38 cellular contexts compared by ENCODE assay signal in genomic region chr1:63022319-63022718, GRCh38.
"Had no signal": no experiment of that assay in that cellular context is flagged by ENCODE, and none has a peak within 500 bp of the region (broad histone marks: within the 10 kb centered on the region; RNA-seq: fewer than 3 reads in every experiment).

No MANE protein-coding gene starts in this region.

- H3K36me3 ChIP-seq: ascending aorta, cardiac muscle cell had no signal

- H3K27ac Mint-ChIP-seq: activated CD4-positive, alpha-beta memory T cell treated with anti-CD3 and anti-CD28 coated beads, Interleukin-2, amount 10 ng/mL, durations not matched to agents 7 days and 5 days; activated CD4-positive, alpha-beta T cell treated with anti-CD3 and anti-CD28 coated beads for 36 hours; activated CD4-positive, alpha-beta T cell treated with anti-CD3 and anti-CD28 coated beads, Interleukin-2, amount 10 ng/mL, durations not matched to agents 7 days and 5 days; activated CD8-positive, alpha-beta memory T cell treated with anti-CD3 and anti-CD28 coated beads, Interleukin-2, amount 10 ng/mL, durations not matched to agents 7 days and 5 days; activated CD8-positive, alpha-beta T cell treated with anti-CD3 and anti-CD28 coated beads, Interleukin-2, amount 10 ng/mL, durations not matched to agents 7 days and 5 days; activated naive CD4-positive, alpha-beta T cell treated with anti-CD3 and anti-CD28 coated beads, Interleukin-2, amount 10 ng/mL, durations not matched to agents 7 days and 5 days; activated naive CD4-positive, alpha-beta T cell treated with anti-CD3 and anti-CD28 coated beads, Interleukin-2, amount 50 U/mL, for 24 hours; activated naive CD8-positive, alpha-beta T cell; activated naive CD8-positive, alpha-beta T cell treated with anti-CD3 and anti-CD28 coated beads, Interleukin-2, amount 10 ng/mL, durations not matched to agents 7 days and 5 days; activated naive CD8-positive, alpha-beta T cell treated with anti-CD3 and anti-CD28 coated beads, Interleukin-2, amount 50 U/mL, for 24 hours; activated T-cell treated with anti-CD3 and anti-CD28 coated beads, Interleukin-2, amount 50 U/mL, for 24 hours; activated T-helper 2 cell treated with anti-CD3 and anti-CD28 coated beads, Interferon-gamma antibody, Interleukin-2, Interleukin-4, amounts not matched to agents 10 μg/mL and 5 μg/mL and 100 μg/mL, durations not matched to agents 14 hours and 24 hours and 36 hours; T-helper 1 cell treated with Interleukin-12 subunit alpha and Interleukin-12 subunit beta and Interleukin-4 antibody, amounts not matched to agents 30 μg/mL and 1 μg/mL, for 36 hours; T-helper 2 cell treated with Interferon-gamma antibody and Interleukin-4, amounts not matched to agents 5 μg/mL and 100 μg/mL, for 36 hours had no signal

- H3K36me3 Mint-ChIP-seq: activated CD8-positive, alpha-beta memory T cell treated with anti-CD3 and anti-CD28 coated beads, Interleukin-2, amount 10 ng/mL, durations not matched to agents 7 days and 5 days; activated naive CD4-positive, alpha-beta T cell treated with anti-CD3 and anti-CD28 coated beads, Interleukin-2, amount 10 ng/mL, durations not matched to agents 7 days and 5 days; activated naive CD4-positive, alpha-beta T cell treated with anti-CD3 and anti-CD28 coated beads, Interleukin-2, amount 50 U/mL, for 24 hours; activated naive CD8-positive, alpha-beta T cell; activated naive CD8-positive, alpha-beta T cell treated with anti-CD3 and anti-CD28 coated beads, Interleukin-2, amount 10 ng/mL, durations not matched to agents 7 days and 5 days; brain had no signal

- ATAC-seq: activated CD4-positive, alpha-beta T cell treated with anti-CD3 and anti-CD28 coated beads for 36 hours; activated CD4-positive, CD25-positive, alpha-beta regulatory T cell treated with anti-CD3 and anti-CD28 coated beads, Interleukin-2, amount 50 U/mL, for 24 hours; activated CD8-positive, alpha-beta memory T cell treated with anti-CD3 and anti-CD28 coated beads, Interleukin-2, amount 10 ng/mL, durations not matched to agents 7 days and 5 days; activated CD8-positive, alpha-beta T cell treated with anti-CD3 and anti-CD28 coated beads, Interleukin-2, amount 10 ng/mL, durations not matched to agents 7 days and 5 days; activated naive CD8-positive, alpha-beta T cell treated with anti-CD3 and anti-CD28 coated beads, Interleukin-2, amount 50 U/mL, for 24 hours had no signal

- H3K9me3 Mint-ChIP-seq: activated CD4-positive, alpha-beta memory T cell treated with anti-CD3 and anti-CD28 coated beads, Interleukin-2, amount 10 ng/mL, durations not matched to agents 7 days and 5 days; activated CD4-positive, alpha-beta T cell treated with anti-CD3 and anti-CD28 coated beads, Interleukin-2, amount 10 ng/mL, durations not matched to agents 7 days and 5 days; activated naive CD4-positive, alpha-beta T cell treated with anti-CD3 and anti-CD28 coated beads, Interleukin-2, amount 10 ng/mL, durations not matched to agents 7 days and 5 days; activated naive CD4-positive, alpha-beta T cell treated with anti-CD3 and anti-CD28 coated beads, Interleukin-2, amount 50 U/mL, for 24 hours; activated naive CD8-positive, alpha-beta T cell treated with anti-CD3 and anti-CD28 coated beads, Interleukin-2, amount 10 ng/mL, durations not matched to agents 7 days and 5 days; activated naive CD8-positive, alpha-beta T cell treated with anti-CD3 and anti-CD28 coated beads, Interleukin-2, amount 50 U/mL, for 24 hours; activated T-helper 2 cell treated with anti-CD3 and anti-CD28 coated beads, Interferon-gamma antibody, Interleukin-2, Interleukin-4, amounts not matched to agents 10 μg/mL and 5 μg/mL and 100 μg/mL, durations not matched to agents 14 hours and 24 hours and 36 hours; central memory CD8-positive, alpha-beta T cell; T-helper 1 cell treated with Interleukin-12 subunit alpha and Interleukin-12 subunit beta and Interleukin-4 antibody, amounts not matched to agents 30 μg/mL and 1 μg/mL, for 36 hours; T-helper 2 cell treated with Interferon-gamma antibody and Interleukin-4, amounts not matched to agents 5 μg/mL and 100 μg/mL, for 36 hours had no signal

- H3K4me3 ChIP-seq: ascending aorta, cardiac muscle cell had no signal

- H3K4me1 Mint-ChIP-seq: activated CD4-positive, alpha-beta memory T cell treated with anti-CD3 and anti-CD28 coated beads, Interleukin-2, amount 10 ng/mL, durations not matched to agents 7 days and 5 days; activated CD4-positive, alpha-beta T cell treated with anti-CD3 and anti-CD28 coated beads for 36 hours; activated CD4-positive, alpha-beta T cell treated with anti-CD3 and anti-CD28 coated beads, Interleukin-2, amount 10 ng/mL, durations not matched to agents 7 days and 5 days; activated CD8-positive, alpha-beta memory T cell treated with anti-CD3 and anti-CD28 coated beads, Interleukin-2, amount 10 ng/mL, durations not matched to agents 7 days and 5 days; activated naive CD4-positive, alpha-beta T cell treated with anti-CD3 and anti-CD28 coated beads, Interleukin-2, amount 10 ng/mL, durations not matched to agents 7 days and 5 days; activated naive CD4-positive, alpha-beta T cell treated with anti-CD3 and anti-CD28 coated beads, Interleukin-2, amount 50 U/mL, for 24 hours; activated naive CD8-positive, alpha-beta T cell treated with anti-CD3 and anti-CD28 coated beads, Interleukin-2, amount 10 ng/mL, durations not matched to agents 7 days and 5 days; activated naive CD8-positive, alpha-beta T cell treated with anti-CD3 and anti-CD28 coated beads, Interleukin-2, amount 50 U/mL, for 24 hours; brain; central memory CD8-positive, alpha-beta T cell had no signal

- H3K27ac ChIP-seq: ascending aorta, cardiac muscle cell, VCaP had no signal

- H3K27me3 Mint-ChIP-seq: activated CD4-positive, alpha-beta T cell treated with anti-CD3 and anti-CD28 coated beads, Interleukin-2, amount 10 ng/mL, durations not matched to agents 7 days and 5 days; activated CD8-positive, alpha-beta memory T cell treated with anti-CD3 and anti-CD28 coated beads, Interleukin-2, amount 10 ng/mL, durations not matched to agents 7 days and 5 days had no signal

- H3K9me3 ChIP-seq: ascending aorta had no signal

- H3K4me3 Mint-ChIP-seq: activated CD4-positive, alpha-beta memory T cell treated with anti-CD3 and anti-CD28 coated beads, Interleukin-2, amount 10 ng/mL, durations not matched to agents 7 days and 5 days; activated CD4-positive, alpha-beta T cell treated with anti-CD3 and anti-CD28 coated beads for 36 hours; activated CD4-positive, alpha-beta T cell treated with anti-CD3 and anti-CD28 coated beads, Interleukin-2, amount 10 ng/mL, durations not matched to agents 7 days and 5 days; activated CD8-positive, alpha-beta memory T cell treated with anti-CD3 and anti-CD28 coated beads, Interleukin-2, amount 10 ng/mL, durations not matched to agents 7 days and 5 days; activated CD8-positive, alpha-beta T cell treated with anti-CD3 and anti-CD28 coated beads, Interleukin-2, amount 10 ng/mL, durations not matched to agents 7 days and 5 days; activated naive CD4-positive, alpha-beta T cell treated with anti-CD3 and anti-CD28 coated beads, Interleukin-2, amount 10 ng/mL, durations not matched to agents 7 days and 5 days; activated naive CD4-positive, alpha-beta T cell treated with anti-CD3 and anti-CD28 coated beads, Interleukin-2, amount 50 U/mL, for 24 hours; activated naive CD8-positive, alpha-beta T cell; activated naive CD8-positive, alpha-beta T cell treated with anti-CD3 and anti-CD28 coated beads, Interleukin-2, amount 10 ng/mL, durations not matched to agents 7 days and 5 days; activated naive CD8-positive, alpha-beta T cell treated with anti-CD3 and anti-CD28 coated beads, Interleukin-2, amount 50 U/mL, for 24 hours; activated T-cell treated with anti-CD3 and anti-CD28 coated beads, Interleukin-2, amount 50 U/mL, for 24 hours; brain; central memory CD8-positive, alpha-beta T cell; T-helper 1 cell treated with Interleukin-12 subunit alpha and Interleukin-12 subunit beta and Interleukin-4 antibody, amounts not matched to agents 30 μg/mL and 1 μg/mL, for 36 hours; T-helper 2 cell treated with Interferon-gamma antibody and Interleukin-4, amounts not matched to agents 5 μg/mL and 100 μg/mL, for 36 hours had no signal

- FAIRE-seq: bronchial epithelial cell, TTC549 had no signal

- H3K4me1 ChIP-seq: ascending aorta had no signal

- DNase-seq: activated CD4-positive, alpha-beta memory T cell treated with anti-CD3 and anti-CD28 coated beads, Interleukin-2, amount 10 ng/mL, durations not matched to agents 7 days and 5 days; activated CD4-positive, alpha-beta T cell treated with anti-CD3 and anti-CD28 coated beads for 1 hour; activated CD4-positive, alpha-beta T cell treated with anti-CD3 and anti-CD28 coated beads for 36 hours; activated CD4-positive, alpha-beta T cell treated with anti-CD3 and anti-CD28 coated beads for 48 hours; activated CD4-positive, alpha-beta T cell treated with anti-CD3 and anti-CD28 coated beads, Interleukin-2, amount 10 ng/mL, durations not matched to agents 7 days and 5 days; activated CD4-positive, alpha-beta T cell treated with anti-CD3 and anti-CD28 coated beads, Interleukin-2, amount 50 U/mL, for 48 hours; activated CD4-positive, CD25-positive, alpha-beta regulatory T cell; activated CD8-positive, alpha-beta memory T cell treated with anti-CD3 and anti-CD28 coated beads for 24 hours; activated CD8-positive, alpha-beta memory T cell treated with anti-CD3 and anti-CD28 coated beads, Interleukin-2, amount 10 ng/mL, durations not matched to agents 7 days and 5 days; activated CD8-positive, alpha-beta memory T cell treated with anti-CD3 and anti-CD28 coated beads, Interleukin-2, amount 50 U/mL, for 48 hours; activated CD8-positive, alpha-beta T cell treated with anti-CD3 and anti-CD28 coated beads, Interleukin-2, amount 10 ng/mL, durations not matched to agents 7 days and 5 days; activated effector memory CD4-positive, alpha-beta T cell treated with Interleukin-2 at 50 U/mL for 16 hours; activated gamma-delta T cell; activated naive CD4-positive, alpha-beta T cell treated with anti-CD3 and anti-CD28 coated beads, Interleukin-2, amount 10 ng/mL, durations not matched to agents 7 days and 5 days; activated naive CD4-positive, alpha-beta T cell treated with Interleukin-2 at 50 U/mL for 16 hours; activated naive CD8-positive, alpha-beta T cell treated with anti-CD3 and anti-CD28 coated beads, Interleukin-2, amount 10 ng/mL, durations not matched to agents 7 days and 5 days; activated naive CD8-positive, alpha-beta T cell treated with anti-CD3 and anti-CD28 coated beads, Interleukin-2, amount 50 U/mL, for 24 hours; activated T-cell treated with anti-CD3 and anti-CD28 coated beads, Interleukin-2, amount 50 U/mL, for 24 hours; activated T-cell treated with anti-CD3 and anti-CD28 coated beads, Interleukin-2, amount 50 U/mL, for 48 hours; amygdala; anterior cingulate cortex; caudate nucleus; cerebellar nuclear complex; T-helper 2 cell; T-helper 9 cell had no signal

- H3K27me3 ChIP-seq: ascending aorta, cardiac muscle cell had no signal
